9 cellular contexts compared by ENCODE assay signal in genomic region chr4:94457692-94458106, GRCh38. TPM values are rescaled to one million over a fixed set of nuclear protein-coding genes. Genes with fewer than 3 reads are reported as not detected.
A peak's percentile ranks its signal among the peaks of the same experiment; 100 is the strongest.
DNase-seq lines count a peak whose midpoint lies in the region; ATAC-seq and TF ChIP-seq lines count a peak whose summit lies in the region.
"Had no signal": no experiment of that assay in that cellular context is flagged by ENCODE, and none has a peak within 500 bp of the region (broad histone marks: within the 10 kb centered on the region; RNA-seq: fewer than 3 reads in every experiment).

No MANE protein-coding gene starts in this region.

- no peaks in the 10 kb centered on the region for H3K27me3 Mint-ChIP-seq in Caco-2 (ENCODE audit: insufficient read depth, unreplicated experiment)
- peaks cover 3% of the 10 kb centered on the region for H3K27me3 Mint-ChIP-seq in activated T-helper 1 cell treated with anti-CD3 and anti-CD28 coated beads, Interleukin-12 subunit alpha, Interleukin-12 subunit beta, Interleukin-2, Interleukin-4 antibody, amounts not matched to agents 30 ng/mL and 10 ng/mL and 1 ng/mL, durations not matched to agents 14 hours and 24 hours and 36 hours (ENCODE audit: insufficient read depth)

- H3K4me1 Mint-ChIP-seq in Caco-2 (ENCODE audit: low read depth, unreplicated experiment): peaks cover 44% of the 10 kb centered on the region
- H3K4me1 Mint-ChIP-seq in activated T-helper 1 cell treated with anti-CD3 and anti-CD28 coated beads, Interleukin-12 subunit alpha, Interleukin-12 subunit beta, Interleukin-2, Interleukin-4 antibody, amounts not matched to agents 30 ng/mL and 10 ng/mL and 1 ng/mL, durations not matched to agents 14 hours and 24 hours and 36 hours (ENCODE audit: low read depth): peaks cover 15% of the 10 kb centered on the region

- no peak for TF ChIP-seq CTCF in Caco-2 (IDR thresholded peaks at IDR 0.05; ENCODE audit: insufficient read depth in 1 of 2, low read depth in 1 of 2, low read length in 1 of 2, severe bottlenecking in 1 of 2, unreplicated experiment in 1 of 2)
- TF ChIP-seq CTCF in Panc1 (IDR thresholded peaks at IDR 0.05): no peak
- TF ChIP-seq CTCF in gastroesophageal sphincter (IDR thresholded peaks at IDR 0.05): no peak
- TF ChIP-seq CTCF in psoas muscle (IDR thresholded peaks at IDR 0.05): no peak

- H3K9me3 ChIP-seq in Caco-2 (no peaks in the 10 kb centered on the region), Panc1 (ENCODE audit: control insufficient read depth, insufficient read depth, low read depth, low read length) (no peaks in the 10 kb centered on the region), gastroesophageal sphincter (no peaks in the 10 kb centered on the region), psoas muscle (no peaks in the 10 kb centered on the region)

- H3K4me1 ChIP-seq in Caco-2 (peaks cover 51% of the 10 kb centered on the region), Panc1 (ENCODE audit: control insufficient read depth, insufficient read depth, low read length) (peaks cover 33% of the 10 kb centered on the region), gastroesophageal sphincter (peaks cover 19 to 92% (median 28%) of the 10 kb centered on the region in 3 donors), psoas muscle (peaks cover 34% of the 10 kb centered on the region)

- TF ChIP-seq POLR2A in gastroesophageal sphincter (IDR thresholded peaks at IDR 0.05): no peak

- CTCF ChIA-PET in Caco-2 (lab: Charles Lee) (no interaction called here), Panc1 (lab: Charles Lee) (no interaction called here)

- H3K27ac ChIP-seq in Panc1 (ENCODE audit: low read length) (no peak overlapping the region), gastroesophageal sphincter (peak overlapping the region; percentile 54 to 98 (median 70)), psoas muscle (peak overlapping the region; percentile 99)

- ATAC-seq in Panc1 (peak; percentile 78), gastroesophageal sphincter (peak; percentile 68), psoas muscle (peak; percentile 79 to 88 (median 82)), GM21367 (IDR thresholded peaks at IDR 0.05; ENCODE audit: unreplicated experiment) (no peak), left colon (no peak)

- intact Hi-C loops in Caco-2 (cut with micrococcal nuclease; ENCODE audit: unreplicated experiment): loop anchor here (2.0 kb wide), 1 partner anchor 77 kb away; no protein-coding TSS in a partner anchor
- intact Hi-C loops in Panc1 (cut with micrococcal nuclease; ENCODE audit: unreplicated experiment): no loop called here
- intact Hi-C loops in psoas muscle (cut with DNase I): loop anchor here in 1 of 2 donors (5.0 kb wide), 2 partner anchors 45 to 130 kb away; no protein-coding TSS in a partner anchor
- intact Hi-C loops in left colon (cut with DNase I, micrococcal nuclease): no loop called here
- intact Hi-C loops in activated T-helper 1 cell treated with anti-CD3 and anti-CD28 coated beads, Interleukin-12 subunit alpha, Interleukin-12 subunit beta, Interleukin-2, Interleukin-4 antibody, amounts not matched to agents 30 ng/mL and 10 ng/mL and 1 ng/mL, durations not matched to agents 14 hours and 24 hours and 36 hours (cut with micrococcal nuclease): no loop called here

- in situ Hi-C loops in Panc1 (cut with HindIII; ENCODE audit: low pct_unique_long_range_greater_than_20kb, low sequenced_read_pairs): no loop called here

- H3K36me3 Mint-ChIP-seq in Caco-2 (ENCODE audit: insufficient read depth, unreplicated experiment): peaks cover 21% of the 10 kb centered on the region
- peaks cover 8% of the 10 kb centered on the region for H3K36me3 Mint-ChIP-seq in activated T-helper 1 cell treated with anti-CD3 and anti-CD28 coated beads, Interleukin-12 subunit alpha, Interleukin-12 subunit beta, Interleukin-2, Interleukin-4 antibody, amounts not matched to agents 30 ng/mL and 10 ng/mL and 1 ng/mL, durations not matched to agents 14 hours and 24 hours and 36 hours (ENCODE audit: low read depth)

- WGBS in gastroesophageal sphincter (ENCODE audit: low coverage in 1 of 2), 2 donors: 0% methylated on average over 1 of the region's 1 CpG
- WGBS in psoas muscle, 3 donors: 0 to 5% (median 0%) methylated on average over 1 of the region's 1 CpG

- no peak overlapping the region for H3K27ac Mint-ChIP-seq in Caco-2 (ENCODE audit: unreplicated experiment)
- no peak overlapping the region for H3K27ac Mint-ChIP-seq in activated T-helper 1 cell treated with anti-CD3 and anti-CD28 coated beads, Interleukin-12 subunit alpha, Interleukin-12 subunit beta, Interleukin-2, Interleukin-4 antibody, amounts not matched to agents 30 ng/mL and 10 ng/mL and 1 ng/mL, durations not matched to agents 14 hours and 24 hours and 36 hours

- TF ChIP-seq EP300 in gastroesophageal sphincter (IDR thresholded peaks at IDR 0.05): no peak

- H3K27me3 ChIP-seq in Caco-2 (replicated peaks; ENCODE audit: control insufficient read depth, insufficient read depth, low read length) (no peaks in the 10 kb centered on the region), Panc1 (ENCODE audit: control insufficient read depth, insufficient read depth, low read length) (no peaks in the 10 kb centered on the region), gastroesophageal sphincter (no peaks in the 10 kb centered on the region), psoas muscle (ENCODE audit: insufficient read depth in 3 of 3, low read length in 2 of 3) (no peaks in the 10 kb centered on the region)

- H3K36me3 ChIP-seq in Caco-2 (ENCODE audit: control insufficient read depth, insufficient read depth, low read length) (no peaks in the 10 kb centered on the region), Panc1 (ENCODE audit: control insufficient read depth, insufficient read depth, low read length) (no peaks in the 10 kb centered on the region; the same call in none of the 2 replicates), gastroesophageal sphincter (peaks cover 0 to 11% of the 10 kb centered on the region in 2 donors), psoas muscle (ENCODE audit: insufficient read depth in 1 of 2, low read depth in 1 of 2) (peaks cover 0 to 18% of the 10 kb centered on the region in 2 donors)

- no peaks in the 10 kb centered on the region for H3K9me3 Mint-ChIP-seq in Caco-2 (ENCODE audit: unreplicated experiment)
- no peaks in the 10 kb centered on the region for H3K9me3 Mint-ChIP-seq in activated T-helper 1 cell treated with anti-CD3 and anti-CD28 coated beads, Interleukin-12 subunit alpha, Interleukin-12 subunit beta, Interleukin-2, Interleukin-4 antibody, amounts not matched to agents 30 ng/mL and 10 ng/mL and 1 ng/mL, durations not matched to agents 14 hours and 24 hours and 36 hours

- DNase-seq in Caco-2: no peak
- no peak for DNase-seq in Panc1 (ENCODE audit: low read depth, low spot score)
- DNase-seq in psoas muscle: peak in 1 of 2 donors; percentile 71
- DNase-seq in left colon: no peak
- no peak for DNase-seq in activated T-helper 1 cell treated with anti-CD3 and anti-CD28 coated beads, Interleukin-12 subunit alpha, Interleukin-12 subunit beta, Interleukin-2, Interleukin-4 antibody, amounts not matched to agents 30 ng/mL and 10 ng/mL and 1 ng/mL, durations not matched to agents 14 hours and 24 hours and 36 hours (ENCODE audit: low spot score)
- DNase-seq in T-helper 9 cell: no peak
- DNase-seq: activated gamma-delta T cell treated with Interleukin-2 at 50 U/mL for 16 hours had no signal

- no peak overlapping the region for H3K4me3 ChIP-seq in Caco-2 (ENCODE audit: low read depth, low read length)
- no peak overlapping the region for H3K4me3 ChIP-seq in Panc1 (ENCODE audit: low read depth in 2 of 2, low read length in 2 of 2)
- H3K4me3 ChIP-seq in gastroesophageal sphincter: peak overlapping the region; percentile 6 to 18
- peak overlapping the region; percentile 97 for H3K4me3 ChIP-seq in psoas muscle

- no TSS peak for BruUV-seq in Caco-2 (replicated peaks; lab: Mats Ljungman, UMichigan)
- BruUV-seq in Panc1 (replicated peaks; lab: Mats Ljungman, UMichigan): no TSS peak

- POLR2A ChIA-PET in Caco-2 (lab: Charles Lee): no interaction called here
- POLR2A ChIA-PET in Panc1 (lab: Charles Lee): no interaction called here

- peak overlapping the region; percentile 27 for H3K4me3 Mint-ChIP-seq in Caco-2 (ENCODE audit: unreplicated experiment)
- no peak overlapping the region for H3K4me3 Mint-ChIP-seq in activated T-helper 1 cell treated with anti-CD3 and anti-CD28 coated beads, Interleukin-12 subunit alpha, Interleukin-12 subunit beta, Interleukin-2, Interleukin-4 antibody, amounts not matched to agents 30 ng/mL and 10 ng/mL and 1 ng/mL, durations not matched to agents 14 hours and 24 hours and 36 hours

RNA-seq across cellular contexts. Expression of gene PDLIM5, which starts 6.0 kb away (rescaled TPM):
- total RNA-seq in Caco-2 (2022) (106 and 116 TPM in 2 replicates), Panc1 (2021; ENCODE audit: unreplicated experiment) (44.7 TPM), gastroesophageal sphincter (100 to 1,000 TPM; 100 to 223 (median 175) TPM), psoas muscle (100 to 1,000 TPM; 459 to 840 (median 509) TPM), left colon (100 to 1,000 TPM; 148 to 153 TPM)
- polyA plus RNA-seq in Panc1 (2012; ENCODE audit: insufficient read length): 20.6 TPM
- 100 to 1,000 TPM; 215 to 533 (median 426) TPM for polyA plus RNA-seq in psoas muscle
- total RNA-seq in activated T-helper 1 cell treated with anti-CD3 and anti-CD28 coated beads, Interleukin-12 subunit alpha, Interleukin-12 subunit beta, Interleukin-2, Interleukin-4 antibody, amounts not matched to agents 30 ng/mL and 10 ng/mL and 1 ng/mL, durations not matched to agents 14 hours and 24 hours and 36 hours: 17.8 and 20.6 TPM in 2 replicates

Comparison
In these comparisons a context has a peak if more than half of its experiments do, and no peak if none do; other contexts are left out.
1. H3K4me3 ChIP-seq: peak in gastroesophageal sphincter (2 of 2) and psoas muscle (single experiment); none in Caco-2 (single experiment) and Panc1 (0 of 2).
2. ATAC-seq: peak in Panc1 (single experiment), gastroesophageal sphincter (single experiment) and psoas muscle (4 of 4); none in GM21367 (single experiment) and left colon (single experiment).